ENCODE assay signal across 1 cellular context in the genomic region with DNA sequence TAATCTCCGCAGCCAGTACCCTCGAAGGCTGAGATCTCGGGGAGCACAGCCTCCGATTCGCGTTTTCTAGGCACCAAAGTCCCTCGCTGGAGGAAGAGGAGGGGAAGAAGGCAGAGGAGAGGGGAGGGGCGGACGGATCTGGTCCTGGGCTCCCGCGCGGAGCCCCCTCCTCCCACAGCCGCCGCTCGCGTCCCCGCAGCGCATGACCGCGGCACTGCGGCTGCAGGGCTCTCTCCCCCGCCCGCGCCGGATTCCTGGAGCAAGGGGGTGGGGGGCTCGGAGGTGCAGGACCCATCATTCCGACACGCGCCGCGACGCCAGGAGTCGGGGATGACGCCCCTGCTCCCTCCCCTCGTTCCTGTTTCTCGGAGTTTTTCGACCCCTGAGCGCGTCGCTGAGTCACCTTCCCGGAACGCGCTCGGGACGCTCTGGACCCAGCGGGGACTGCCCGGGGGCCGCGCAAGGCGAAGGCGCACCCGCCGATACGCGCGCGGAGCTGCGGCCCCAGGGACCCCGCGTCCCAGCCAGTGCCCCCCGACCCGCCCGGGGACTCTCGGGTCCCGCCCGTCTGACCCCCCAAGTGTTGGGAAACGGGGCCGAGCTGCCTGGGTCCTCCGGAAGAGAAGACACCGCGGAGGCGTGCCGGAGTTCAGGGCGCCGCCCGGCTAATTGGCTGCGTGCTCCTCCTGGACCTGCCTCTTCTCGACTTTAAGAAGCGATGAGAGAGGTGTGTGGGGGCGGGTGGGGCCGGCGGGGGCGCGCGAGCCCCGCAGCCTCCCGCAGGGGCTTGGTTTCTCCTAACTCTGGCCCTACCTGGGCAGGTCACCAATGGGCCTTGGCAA.
A peak's percentile ranks its signal among the peaks of the same experiment; 100 is the strongest.
TF ChIP-seq lines count a peak whose summit lies in the region.

No MANE protein-coding gene starts in this region.

TF ChIP-seq in HepG2, 621 proteins besides CTCF, POLR2A, EP300 and RAD21 (continued from another document and continues in another):
- TF ChIP-seq FOXO4 (CRISPR knock-in tag; conservative IDR thresholded peaks at IDR 0.05) (peak; percentile 94; the same call in 1 of the 2 replicates), ZSCAN9 (CRISPR knock-in tag; IDR thresholded peaks at IDR 0.05; ENCODE audit: borderline replicate concordance) (peak; percentile 79), ZNF543 (CRISPR knock-in tag; IDR thresholded peaks at IDR 0.05) (no peak), NFE2 (CRISPR knock-in tag; IDR thresholded peaks at IDR 0.05) (peak; percentile 66; the same call in 1 of the 2 replicates), ZBTB7A (CRISPR knock-in tag; IDR thresholded peaks at IDR 0.05) (peak; percentile 98), ZZZ3 (CRISPR knock-in tag; IDR thresholded peaks at IDR 0.05; ENCODE audit: borderline replicate concordance) (no peak), ZNF205 (CRISPR knock-in tag; IDR thresholded peaks at IDR 0.05) (peak; percentile 61; the same call in 1 of the 2 replicates), KLF15 (CRISPR knock-in tag; IDR thresholded peaks at IDR 0.05; ENCODE audit: borderline replicate concordance) (0 out of 2 replicates have a peak, but pooled peaks have one; percentile 8), NR0B2 (CRISPR knock-in tag; IDR thresholded peaks at IDR 0.05) (peak; percentile 69; the same call in 1 of the 2 replicates), BHLHE40 (IDR thresholded peaks at IDR 0.05; ENCODE audit: low read length) (peak; percentile 28; the same call in 1 of the 2 replicates), ZNF260 (CRISPR knock-in tag; IDR thresholded peaks at IDR 0.05; ENCODE audit: borderline replicate concordance, low read depth) (no peak; the same call in 1 of the 2 replicates), STAT5B (CRISPR knock-in tag; IDR thresholded peaks at IDR 0.05) (0 out of 2 replicates have a peak, but pooled peaks have one; percentile 60), HNRNPK (IDR thresholded peaks at IDR 0.05; ENCODE audit: low read depth, low read length, poor library complexity, severe bottlenecking) (peak; percentile 97), KDM3A (CRISPR knock-in tag; IDR thresholded peaks at IDR 0.05; ENCODE audit: low read depth) (peak; percentile 60; the same call in 1 of the 2 replicates), LBX2 (CRISPR knock-in tag; IDR thresholded peaks at IDR 0.05; ENCODE audit: borderline replicate concordance) (peak; percentile 95), NFRKB (IDR thresholded peaks at IDR 0.05) (no peak), ZBTB1 (CRISPR knock-in tag; IDR thresholded peaks at IDR 0.05; ENCODE audit: borderline replicate concordance) (no peak), HDAC6 (IDR thresholded peaks at IDR 0.05; ENCODE audit: low read depth, low read length) (no peak), ZNF431 (CRISPR knock-in tag; IDR thresholded peaks at IDR 0.05; ENCODE audit: borderline replicate concordance, low read depth) (peak; percentile 60; the same call in 1 of the 2 replicates), ZNF713 (CRISPR knock-in tag; IDR thresholded peaks at IDR 0.05) (0 out of 2 replicates have a peak, but pooled peaks have one; percentile 80), CHD2 (IDR thresholded peaks at IDR 0.05; ENCODE audit: low read depth, low read length) (no peak), ZBTB38 (CRISPR knock-in tag; IDR thresholded peaks at IDR 0.05) (peak; percentile 93), JDP2 (CRISPR knock-in tag; IDR thresholded peaks at IDR 0.05; ENCODE audit: borderline replicate concordance) (no peak), ZNF556 (CRISPR knock-in tag; IDR thresholded peaks at IDR 0.05; ENCODE audit: borderline replicate concordance) (no peak; the same call in 1 of the 2 replicates), ZNF468 (CRISPR knock-in tag; IDR thresholded peaks at IDR 0.05) (no peak), NR1H2 (CRISPR knock-in tag; IDR thresholded peaks at IDR 0.05; ENCODE audit: borderline replicate concordance, low read depth) (peak; percentile 39; the same call in 1 of the 2 replicates), ARID5B (CRISPR knock-in tag; IDR thresholded peaks at IDR 0.05) (peak; percentile 78), ZEB1 (IDR thresholded peaks at IDR 0.05; ENCODE audit: insufficient replicate concordance, low read depth) (no peak), ELF3 (CRISPR knock-in tag; IDR thresholded peaks at IDR 0.05) (peak; percentile 54; the same call in 1 of the 2 replicates)
- TF ChIP-seq, protein P1, sequence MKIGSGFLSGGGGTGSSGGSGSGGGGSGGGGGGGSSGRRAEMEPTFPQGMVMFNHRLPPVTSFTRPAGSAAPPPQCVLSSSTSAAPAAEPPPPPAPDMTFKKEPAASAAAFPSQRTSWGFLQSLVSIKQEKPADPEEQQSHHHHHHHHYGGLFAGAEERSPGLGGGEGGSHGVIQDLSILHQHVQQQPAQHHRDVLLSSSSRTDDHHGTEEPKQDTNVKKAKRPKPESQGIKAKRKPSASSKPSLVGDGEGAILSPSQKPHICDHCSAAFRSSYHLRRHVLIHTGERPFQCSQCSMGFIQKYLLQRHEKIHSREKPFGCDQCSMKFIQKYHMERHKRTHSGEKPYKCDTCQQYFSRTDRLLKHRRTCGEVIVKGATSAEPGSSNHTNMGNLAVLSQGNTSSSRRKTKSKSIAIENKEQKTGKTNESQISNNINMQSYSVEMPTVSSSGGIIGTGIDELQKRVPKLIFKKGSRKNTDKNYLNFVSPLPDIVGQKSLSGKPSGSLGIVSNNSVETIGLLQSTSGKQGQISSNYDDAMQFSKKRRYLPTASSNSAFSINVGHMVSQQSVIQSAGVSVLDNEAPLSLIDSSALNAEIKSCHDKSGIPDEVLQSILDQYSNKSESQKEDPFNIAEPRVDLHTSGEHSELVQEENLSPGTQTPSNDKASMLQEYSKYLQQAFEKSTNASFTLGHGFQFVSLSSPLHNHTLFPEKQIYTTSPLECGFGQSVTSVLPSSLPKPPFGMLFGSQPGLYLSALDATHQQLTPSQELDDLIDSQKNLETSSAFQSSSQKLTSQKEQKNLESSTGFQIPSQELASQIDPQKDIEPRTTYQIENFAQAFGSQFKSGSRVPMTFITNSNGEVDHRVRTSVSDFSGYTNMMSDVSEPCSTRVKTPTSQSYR (CRISPR knock-in tag; IDR thresholded peaks at IDR 0.05; ENCODE audit: borderline replicate concordance): peak; percentile 73; the same call in 1 of the 2 replicates
- TF ChIP-seq, protein P2, sequence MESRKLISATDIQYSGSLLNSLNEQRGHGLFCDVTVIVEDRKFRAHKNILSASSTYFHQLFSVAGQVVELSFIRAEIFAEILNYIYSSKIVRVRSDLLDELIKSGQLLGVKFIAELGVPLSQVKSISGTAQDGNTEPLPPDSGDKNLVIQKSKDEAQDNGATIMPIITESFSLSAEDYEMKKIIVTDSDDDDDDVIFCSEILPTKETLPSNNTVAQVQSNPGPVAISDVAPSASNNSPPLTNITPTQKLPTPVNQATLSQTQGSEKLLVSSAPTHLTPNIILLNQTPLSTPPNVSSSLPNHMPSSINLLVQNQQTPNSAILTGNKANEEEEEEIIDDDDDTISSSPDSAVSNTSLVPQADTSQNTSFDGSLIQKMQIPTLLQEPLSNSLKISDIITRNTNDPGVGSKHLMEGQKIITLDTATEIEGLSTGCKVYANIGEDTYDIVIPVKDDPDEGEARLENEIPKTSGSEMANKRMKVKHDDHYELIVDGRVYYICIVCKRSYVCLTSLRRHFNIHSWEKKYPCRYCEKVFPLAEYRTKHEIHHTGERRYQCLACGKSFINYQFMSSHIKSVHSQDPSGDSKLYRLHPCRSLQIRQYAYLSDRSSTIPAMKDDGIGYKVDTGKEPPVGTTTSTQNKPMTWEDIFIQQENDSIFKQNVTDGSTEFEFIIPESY (CRISPR knock-in tag; IDR thresholded peaks at IDR 0.05): no peak; the same call in 1 of the 2 replicates
- TF ChIP-seq, protein P3, sequence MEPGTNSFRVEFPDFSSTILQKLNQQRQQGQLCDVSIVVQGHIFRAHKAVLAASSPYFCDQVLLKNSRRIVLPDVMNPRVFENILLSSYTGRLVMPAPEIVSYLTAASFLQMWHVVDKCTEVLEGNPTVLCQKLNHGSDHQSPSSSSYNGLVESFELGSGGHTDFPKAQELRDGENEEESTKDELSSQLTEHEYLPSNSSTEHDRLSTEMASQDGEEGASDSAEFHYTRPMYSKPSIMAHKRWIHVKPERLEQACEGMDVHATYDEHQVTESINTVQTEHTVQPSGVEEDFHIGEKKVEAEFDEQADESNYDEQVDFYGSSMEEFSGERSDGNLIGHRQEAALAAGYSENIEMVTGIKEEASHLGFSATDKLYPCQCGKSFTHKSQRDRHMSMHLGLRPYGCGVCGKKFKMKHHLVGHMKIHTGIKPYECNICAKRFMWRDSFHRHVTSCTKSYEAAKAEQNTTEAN (CRISPR knock-in tag; conservative IDR thresholded peaks at IDR 0.05): peak; percentile 45
- TF ChIP-seq, protein P4, sequence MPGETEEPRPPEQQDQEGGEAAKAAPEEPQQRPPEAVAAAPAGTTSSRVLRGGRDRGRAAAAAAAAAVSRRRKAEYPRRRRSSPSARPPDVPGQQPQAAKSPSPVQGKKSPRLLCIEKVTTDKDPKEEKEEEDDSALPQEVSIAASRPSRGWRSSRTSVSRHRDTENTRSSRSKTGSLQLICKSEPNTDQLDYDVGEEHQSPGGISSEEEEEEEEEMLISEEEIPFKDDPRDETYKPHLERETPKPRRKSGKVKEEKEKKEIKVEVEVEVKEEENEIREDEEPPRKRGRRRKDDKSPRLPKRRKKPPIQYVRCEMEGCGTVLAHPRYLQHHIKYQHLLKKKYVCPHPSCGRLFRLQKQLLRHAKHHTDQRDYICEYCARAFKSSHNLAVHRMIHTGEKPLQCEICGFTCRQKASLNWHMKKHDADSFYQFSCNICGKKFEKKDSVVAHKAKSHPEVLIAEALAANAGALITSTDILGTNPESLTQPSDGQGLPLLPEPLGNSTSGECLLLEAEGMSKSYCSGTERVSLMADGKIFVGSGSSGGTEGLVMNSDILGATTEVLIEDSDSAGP (CRISPR knock-in tag; IDR thresholded peaks at IDR 0.05; ENCODE audit: borderline replicate concordance): peak; percentile 77
- TF ChIP-seq, protein P5, sequence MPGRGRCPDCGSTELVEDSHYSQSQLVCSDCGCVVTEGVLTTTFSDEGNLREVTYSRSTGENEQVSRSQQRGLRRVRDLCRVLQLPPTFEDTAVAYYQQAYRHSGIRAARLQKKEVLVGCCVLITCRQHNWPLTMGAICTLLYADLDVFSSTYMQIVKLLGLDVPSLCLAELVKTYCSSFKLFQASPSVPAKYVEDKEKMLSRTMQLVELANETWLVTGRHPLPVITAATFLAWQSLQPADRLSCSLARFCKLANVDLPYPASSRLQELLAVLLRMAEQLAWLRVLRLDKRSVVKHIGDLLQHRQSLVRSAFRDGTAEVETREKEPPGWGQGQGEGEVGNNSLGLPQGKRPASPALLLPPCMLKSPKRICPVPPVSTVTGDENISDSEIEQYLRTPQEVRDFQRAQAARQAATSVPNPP (CRISPR knock-in tag; IDR thresholded peaks at IDR 0.05): 0 out of 2 replicates have a peak, but pooled peaks have one; percentile 25
